Comparison of ENCODE assay signal across 29 cellular contexts in the genomic region with DNA sequence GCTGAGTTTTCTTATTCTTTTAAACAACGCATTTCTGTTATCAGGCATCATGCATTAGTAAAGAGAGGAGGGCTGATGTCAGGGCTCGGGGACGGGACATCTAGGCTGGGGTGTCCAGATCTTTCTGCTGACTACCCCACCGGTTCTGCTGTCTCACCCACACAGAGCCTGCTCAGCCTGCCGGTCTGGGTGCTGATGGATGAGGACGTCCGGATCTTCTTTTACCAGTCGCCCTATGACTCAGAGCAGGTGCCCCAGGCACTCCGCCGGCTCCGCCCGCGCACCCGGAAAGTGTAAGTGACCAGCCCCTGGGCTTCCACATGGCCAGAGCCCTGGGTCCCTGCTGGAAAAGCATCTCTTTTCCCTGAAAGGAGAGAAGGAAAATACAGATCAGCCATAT. TPM values are rescaled to one million over a fixed set of nuclear protein-coding genes. Genes with fewer than 3 reads are reported as not detected.
DNase-seq lines count a peak whose midpoint lies in the region; ATAC-seq, FAIRE-seq and TF ChIP-seq lines count a peak whose summit lies in the region.
"Had no signal": no experiment of that assay in that cellular context is flagged by ENCODE, and none has a peak within 500 bp of the region (broad histone marks: within the 10 kb centered on the region; RNA-seq: fewer than 3 reads in every experiment).

No MANE protein-coding gene starts in this region.

- intact Hi-C loops in prostate gland (cut with DNase I), result no loop called here
- intact Hi-C loops in aorta (cut with DNase I), result no loop called here

- peak; percentile 47 for DNase-seq in Daoy (ENCODE audit: low read depth)
- DNase-seq in bronchial epithelial cell (ENCODE audit: low read depth), result peak; percentile 70
- peak; percentile 25 for DNase-seq in prostate gland (ENCODE audit: low spot score)
- no peak for DNase-seq in RPMI8226
- no peak for DNase-seq in aorta
- DNase-seq: activated CD8-positive, alpha-beta memory T cell treated with anti-CD3 and anti-CD28 coated beads, Interleukin-2, amount 50 U/mL, for 48 hours; activated gamma-delta T cell treated with Interleukin-2 at 50 U/mL for 16 hours; CD4-positive, alpha-beta memory T cell; cortex of kidney; HFFc6; lower lobe of right lung; NCI-H1092; NCI-H2029; NCI-H2227 treated with DMSO at 0.1 percent for 48 hours; NCI-H774; stimulated activated CD4-positive, alpha-beta T cell treated with anti-CD3 and anti-CD28 coated beads, Interleukin-2, amount 100 ng/mL, for 24 hours; stimulated activated naive CD4-positive, alpha-beta T cell had no signal

- H3K4me3 ChIP-seq in OCI-LY3 (ENCODE audit: low read length) (peak overlapping the region; percentile 66), bronchial epithelial cell (ENCODE audit: low read depth, low read length) (no peak overlapping the region), prostate gland (no peak overlapping the region), aorta (ENCODE audit: low read length in 2 of 2) (no peak overlapping the region)
- H3K4me3 ChIP-seq: breast epithelium, GM12878, lower lobe of right lung, skin epidermis, thoracic aorta had no signal

- H3K9ac ChIP-seq in OCI-LY3 (ENCODE audit: low read length), result peak overlapping the region; percentile 61

- WGBS in prostate gland, result 57% methylated on average over 14 of the region's 14 CpGs
- WGBS in aorta, 2 donors, result 82 to 87% methylated on average over 14 of the region's 14 CpGs

- H3K9me3 ChIP-seq in OCI-LY3 (ENCODE audit: insufficient read depth, low read length) (no peaks in the 10 kb centered on the region), prostate gland (no peaks in the 10 kb centered on the region), aorta (ENCODE audit: control insufficient read depth, low read length) (no peaks in the 10 kb centered on the region)
- H3K9me3 ChIP-seq: breast epithelium, lower lobe of right lung, thoracic aorta had no signal

- no peak for TF ChIP-seq CTCF in OCI-LY3 (IDR thresholded peaks at IDR 0.05; ENCODE audit: low read depth, low read length)
- TF ChIP-seq CTCF in bronchial epithelial cell (IDR thresholded peaks at IDR 0.05; ENCODE audit: insufficient read depth, low read length, severe bottlenecking), result no peak
- no peak for TF ChIP-seq CTCF in prostate gland (IDR thresholded peaks at IDR 0.05)

- H3K4me1 ChIP-seq in OCI-LY3 (ENCODE audit: low read length), result peaks cover 72% of the 10 kb centered on the region
- peaks cover 10% of the 10 kb centered on the region for H3K4me1 ChIP-seq in prostate gland (replicated peaks)
- H3K4me1 ChIP-seq in aorta (ENCODE audit: control insufficient read depth in 1 of 2, insufficient read depth in 2 of 2, low read length in 2 of 2), result no peaks in the 10 kb centered on the region

- H3K4me2 ChIP-seq in OCI-LY3 (ENCODE audit: low read length), result peak overlapping the region; percentile 67

- no peak overlapping the region for H2AFZ ChIP-seq in OCI-LY3 (ENCODE audit: low read depth, low read length)

- TF ChIP-seq POLR2A in prostate gland (IDR thresholded peaks at IDR 0.05), result no peak

- H3K36me3 ChIP-seq in OCI-LY3 (replicated peaks; ENCODE audit: low read depth, low read length) (no peaks in the 10 kb centered on the region), bronchial epithelial cell (ENCODE audit: control insufficient read depth, insufficient read depth, low read length) (no peaks in the 10 kb centered on the region), prostate gland (no peaks in the 10 kb centered on the region), aorta (ENCODE audit: control insufficient read depth in 1 of 2, insufficient read depth in 2 of 2, low read length in 1 of 2) (no peaks in the 10 kb centered on the region)
- H3K36me3 ChIP-seq: breast epithelium, thoracic aorta had no signal

- H3K27ac ChIP-seq in OCI-LY3 (ENCODE audit: low read length) (peak overlapping the region; percentile 54), prostate gland (no peak overlapping the region), aorta (ENCODE audit: low read depth in 1 of 2, low read length in 2 of 2) (no peak overlapping the region)
- H3K27ac ChIP-seq: breast epithelium, lower lobe of right lung, thoracic aorta had no signal

- H4K20me1 ChIP-seq in OCI-LY3 (ENCODE audit: insufficient read depth, low read length), result no peaks in the 10 kb centered on the region

- ATAC-seq in GM21619 (IDR thresholded peaks at IDR 0.05; ENCODE audit: unreplicated experiment) (no peak), aorta (ENCODE audit: low FRiP score) (no peak), HG03460 (IDR thresholded peaks at IDR 0.05; ENCODE audit: unreplicated experiment) (no peak)
- ATAC-seq: GM12878, lower lobe of right lung had no signal

- H3K79me2 ChIP-seq in OCI-LY3 (ENCODE audit: low read length), result peaks cover 13% of the 10 kb centered on the region; the same call in 1 of the 2 replicates

- FAIRE-seq in bronchial epithelial cell (lab: Jason Lieb, UNC), result peak; percentile 80
- FAIRE-seq: GM12878, islet of Langerhans had no signal

- H3K27me3 ChIP-seq in OCI-LY3 (ENCODE audit: low read depth, low read length) (no peaks in the 10 kb centered on the region), bronchial epithelial cell (ENCODE audit: control insufficient read depth, insufficient read depth, low read length) (no peaks in the 10 kb centered on the region), prostate gland (replicated peaks; ENCODE audit: insufficient read depth) (peaks cover 8% of the 10 kb centered on the region), aorta (ENCODE audit: control insufficient read depth in 1 of 2, insufficient read depth in 2 of 2, low read length in 1 of 2) (no peaks in the 10 kb centered on the region)

RNA-seq across cellular contexts. Expression of gene NCF4, which starts 9.4 kb away (rescaled TPM):
- 0.23 and 1.7 TPM in 2 replicates for total RNA-seq in Daoy (2014; rRNA removed; shearing (Covaris generic))
- not detected in 2 replicates for total RNA-seq in bronchial epithelial cell
- total RNA-seq in prostate gland, result 1 to 10 TPM in 1 of 2 donors, under 1 TPM in 1; 0.91 to 3.5 TPM
- 10 to 100 TPM; 22.9 to 42.4 TPM for total RNA-seq in aorta
- polyA plus RNA-seq in aorta, result 10 to 100 TPM in 1 of 2 donors, 1 to 10 TPM in 1; 6.5 to 31.4 TPM
- total RNA-seq: HFFc6, LHCN-M2 had no signal

RNA-seq across cellular contexts. Expression of gene CSF2RB, which starts 43.2 kb away (rescaled TPM):
- not detected in 2 replicates for total RNA-seq in Daoy (2014; rRNA removed; shearing (Covaris generic))
- under 0.01 TPM in 1 of 2 replicates, not detected in the other for total RNA-seq in bronchial epithelial cell
- 1 to 10 TPM; 1.1 to 3.2 TPM for total RNA-seq in prostate gland
- total RNA-seq in aorta, result 10 to 100 TPM in 1 of 2 donors, 1 to 10 TPM in 1; 7.0 to 17.6 TPM
- polyA plus RNA-seq in aorta, result 1 to 10 TPM; 1.3 to 2.9 TPM
- total RNA-seq: LHCN-M2 had no signal

RNA-seq across cellular contexts. Expression of gene PVALB, which starts 53.4 kb away (rescaled TPM):
- total RNA-seq in Daoy (2014; rRNA removed; shearing (Covaris generic)), result not detected in 2 replicates
- total RNA-seq in bronchial epithelial cell, result not detected in 2 replicates
- total RNA-seq in prostate gland, result 1 to 10 TPM in 1 of 2 donors, not detected in 1; 3.1 TPM
- not detected for total RNA-seq in aorta
- polyA plus RNA-seq in aorta, result not detected
- total RNA-seq: CD4-positive, alpha-beta memory T cell; GM12878; HFFc6; LHCN-M2; OCI-LY7; T-helper 1 cell treated with Interleukin-12 subunit alpha and Interleukin-12 subunit beta and Interleukin-4 antibody, amounts not matched to agents 30 ng/mL and 1 ng/mL, for 36 hours; thoracic aorta had no signal
- polyA plus RNA-seq: adipose tissue; CD4-positive, alpha-beta memory T cell; GM12878 had no signal

Comparison
In these comparisons a context has a peak if more than half of its experiments do, and no peak if none do; other contexts are left out.
1. DNase-seq: peak in Daoy (single experiment), bronchial epithelial cell (single experiment) and prostate gland (single experiment); none in RPMI8226 (single experiment) and aorta (0 of 2).